In genomic region chr19:55206664-55207500, GRCh38 we compare ENCODE assay signal across 9 cellular contexts. TPM values are rescaled to one million over a fixed set of nuclear protein-coding genes. Genes with fewer than 3 reads are reported as not detected.
A peak's percentile ranks its signal among the peaks of the same experiment; 100 is the strongest.
DNase-seq lines count a peak whose midpoint lies in the region; ATAC-seq, FAIRE-seq and TF ChIP-seq lines count a peak whose summit lies in the region.
"Had no signal": no experiment of that assay in that cellular context is flagged by ENCODE, and none has a peak within 500 bp of the region (broad histone marks: within the 10 kb centered on the region; RNA-seq: fewer than 3 reads in every experiment).

No MANE protein-coding gene starts in this region.

- no peak for TF ChIP-seq CTCF in kidney (IDR thresholded peaks at IDR 0.05; ENCODE audit: borderline replicate concordance, extremely low read depth, insufficient read depth)

- intact Hi-C loops in kidney (cut with DNase I) = no loop called here

- peaks cover 7 to 29% (median 17%) of the 10 kb centered on the region in 10 experiments; a peak in 19 of 20 replicates for H3K4me1 ChIP-seq in BLaER1 treated with 17β-estradiol and CSF1 and Interleukin-3, amounts not matched to agents 10 nM and 100 nM
- H3K4me1 ChIP-seq in HUES48 (ENCODE audit: control insufficient read depth, insufficient read depth, low read length) (0 out of 2 replicates have a peak, but pooled peaks cover 5% of the 10 kb centered on the region), kidney (ENCODE audit: control insufficient read depth in 1 of 2, insufficient read depth in 1 of 2, low read depth in 1 of 2, low read length in 2 of 2) (no peaks in the 10 kb centered on the region)

- peak; percentile 96 for ATAC-seq in SK-N-SH treated with all-trans-retinoic acid at 6 μM for 48 hours
- no peak for ATAC-seq in HG02970 (IDR thresholded peaks at IDR 0.05; ENCODE audit: low FRiP score, unreplicated experiment)
- ATAC-seq in GM18519 (IDR thresholded peaks at IDR 0.05; ENCODE audit: low FRiP score, unreplicated experiment) = no peak

- H3K4me2 ChIP-seq in BLaER1 treated with 17β-estradiol and CSF1 and Interleukin-3, amounts not matched to agents 10 nM and 100 nM = peak overlapping the region; percentile 20 to 97 (median 61)

- DNase-seq in T47D (ENCODE audit: low read depth in 1 of 2, low spot score in 1 of 2) = peak; percentile 69 to 76
- peak; percentile 96 for DNase-seq in kidney
- DNase-seq in stimulated activated CD4-positive, alpha-beta T cell treated with anti-CD3 and anti-CD28 coated beads, Interleukin-1b, Interleukin-23, amount 100 ng/mL, for 24 hours (ENCODE audit: low read depth in 4 of 4, low spot score in 1 of 4) = peak in 3 of 4 experiments; percentile 12 to 44 (median 34)

- no peaks in the 10 kb centered on the region for H4K20me1 ChIP-seq in BLaER1 treated with 17β-estradiol and CSF1 and Interleukin-3, amounts not matched to agents 10 nM and 100 nM

- in situ Hi-C loops in T47D (cut with HindIII; ENCODE audit: low pct_unique_long_range_greater_than_20kb, low sequenced_read_pairs) = no loop called here

- peak overlapping the region in 4 of 11 experiments; percentile 17 to 49 (median 39); a peak in 4 of 22 replicates for H3K9ac ChIP-seq in BLaER1 treated with 17β-estradiol and CSF1 and Interleukin-3, amounts not matched to agents 10 nM and 100 nM
- H3K9ac ChIP-seq in HUES48 (ENCODE audit: low read depth, low read length) (no peak overlapping the region), kidney (ENCODE audit: low read length in 2 of 2) (no peak overlapping the region)

- no peaks in the 10 kb centered on the region for H3K36me3 ChIP-seq in BLaER1 treated with 17β-estradiol and CSF1 and Interleukin-3, amounts not matched to agents 10 nM and 100 nM
- H3K36me3 ChIP-seq in HUES48 (ENCODE audit: control insufficient read depth, insufficient read depth, low read length) = no peaks in the 10 kb centered on the region
- H3K36me3 ChIP-seq in kidney (ENCODE audit: control insufficient read depth in 1 of 2, insufficient read depth in 2 of 2, low read length in 2 of 2) = no peaks in the 10 kb centered on the region

- H3K9me3 ChIP-seq in BLaER1 treated with 17β-estradiol and CSF1 and Interleukin-3, amounts not matched to agents 10 nM and 100 nM (replicated peaks in 1 of 11) = peaks cover under 1 to 4% (median 2%) of the 10 kb centered on the region in 11 experiments; a peak in 18 of 22 replicates
- H3K9me3 ChIP-seq in HUES48 (ENCODE audit: control insufficient read depth, insufficient read depth, low read length) (no peaks in the 10 kb centered on the region), kidney (ENCODE audit: control insufficient read depth in 1 of 2, low read length in 2 of 2) (no peaks in the 10 kb centered on the region)

- peak overlapping the region in 2 of 10 experiments; percentile 28 to 40; a peak in 3 of 20 replicates for H3K4me3 ChIP-seq in BLaER1 treated with 17β-estradiol and CSF1 and Interleukin-3, amounts not matched to agents 10 nM and 100 nM
- H3K4me3 ChIP-seq in HUES48 (ENCODE audit: low read depth, low read length) = peak overlapping the region; percentile 33; the same call in 1 of the 2 replicates
- H3K4me3 ChIP-seq in kidney (ENCODE audit: low read length in 2 of 2) = no peak overlapping the region

- H3K27me3 ChIP-seq in BLaER1 treated with 17β-estradiol and CSF1 and Interleukin-3, amounts not matched to agents 10 nM and 100 nM = no peaks in the 10 kb centered on the region; a peak in 1 of 22 replicates
- no peaks in the 10 kb centered on the region for H3K27me3 ChIP-seq in HUES48 (ENCODE audit: control insufficient read depth, insufficient read depth, low read length)

- H3K27ac ChIP-seq in BLaER1 treated with 17β-estradiol and CSF1 and Interleukin-3, amounts not matched to agents 10 nM and 100 nM = peak overlapping the region in 2 of 11 experiments; percentile 38 to 42; a peak in 3 of 22 replicates
- H3K27ac ChIP-seq in HUES48 (ENCODE audit: low read depth, low read length) (no peak overlapping the region), kidney (ENCODE audit: low read depth in 2 of 2, low read length in 2 of 2) (no peak overlapping the region)

- FAIRE-seq in kidney (lab: Jason Lieb, UNC) = no peak

TF ChIP-seq in SK-N-SH treated with all-trans-retinoic acid at 6 μM for 48 hours, 23 proteins besides CTCF, POLR2A, EP300 and RAD21:
- peak; percentile 25; the same call in 1 of the 2 replicates for TF ChIP-seq TCF4 (CRISPR knock-in tag; IDR thresholded peaks at IDR 0.05; ENCODE audit: borderline replicate concordance)
- no peak for TF ChIP-seq OSR1 (CRISPR knock-in tag; IDR thresholded peaks at IDR 0.05)
- no peak for TF ChIP-seq BACH2 (CRISPR knock-in tag; IDR thresholded peaks at IDR 0.05; ENCODE audit: borderline replicate concordance)
- TF ChIP-seq ESRRG (CRISPR knock-in tag; IDR thresholded peaks at IDR 0.05) = no peak
- TF ChIP-seq ARNTL (CRISPR knock-in tag; IDR thresholded peaks at IDR 0.05; ENCODE audit: borderline replicate concordance, low read depth) = no peak
- TF ChIP-seq, protein P1, sequence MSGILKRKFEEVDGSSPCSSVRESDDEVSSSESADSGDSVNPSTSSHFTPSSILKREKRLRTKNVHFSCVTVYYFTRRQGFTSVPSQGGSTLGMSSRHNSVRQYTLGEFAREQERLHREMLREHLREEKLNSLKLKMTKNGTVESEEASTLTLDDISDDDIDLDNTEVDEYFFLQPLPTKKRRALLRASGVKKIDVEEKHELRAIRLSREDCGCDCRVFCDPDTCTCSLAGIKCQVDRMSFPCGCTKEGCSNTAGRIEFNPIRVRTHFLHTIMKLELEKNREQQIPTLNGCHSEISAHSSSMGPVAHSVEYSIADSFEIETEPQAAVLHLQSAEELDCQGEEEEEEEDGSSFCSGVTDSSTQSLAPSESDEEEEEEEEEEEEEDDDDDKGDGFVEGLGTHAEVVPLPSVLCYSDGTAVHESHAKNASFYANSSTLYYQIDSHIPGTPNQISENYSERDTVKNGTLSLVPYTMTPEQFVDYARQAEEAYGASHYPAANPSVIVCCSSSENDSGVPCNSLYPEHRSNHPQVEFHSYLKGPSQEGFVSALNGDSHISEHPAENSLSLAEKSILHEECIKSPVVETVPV (CRISPR knock-in tag; IDR thresholded peaks at IDR 0.05) = no peak

RNA-seq across cellular contexts. Expression of gene PTPRH, which starts 2.4 kb away (rescaled TPM):
- total RNA-seq in kidney = 2.8 TPM
- not detected for polyA plus RNA-seq in kidney (ENCODE audit: insufficient read depth, low read depth, low replicate concordance)
- total RNA-seq: mononuclear cell had no signal

RNA-seq across cellular contexts. Expression of gene TMEM86B, which starts 21.7 kb away (rescaled TPM):
- 3.3 TPM for total RNA-seq in kidney
- 4.6 TPM for polyA plus RNA-seq in kidney (ENCODE audit: insufficient read depth, low read depth, low replicate concordance)

RNA-seq across cellular contexts. Expression of gene SYT5, which starts 26.8 kb away (rescaled TPM):
- total RNA-seq in kidney = not detected
- polyA plus RNA-seq in kidney (ENCODE audit: insufficient read depth, low read depth, low replicate concordance) = not detected

RNA-seq across cellular contexts. Expression of gene DNAAF3, which starts 40.5 kb away (rescaled TPM):
- total RNA-seq in kidney = 11.4 TPM
- 5.1 TPM for polyA plus RNA-seq in kidney (ENCODE audit: insufficient read depth, low read depth, low replicate concordance)

RNA-seq across cellular contexts. Expression of gene TNNI3, which starts 49.4 kb away (rescaled TPM):
- total RNA-seq in kidney = 0.41 TPM
- 1.7 TPM for polyA plus RNA-seq in kidney (ENCODE audit: insufficient read depth, low read depth, low replicate concordance)
- total RNA-seq: mononuclear cell had no signal

Comparison
In these comparisons a context has a peak if more than half of its experiments do, and no peak if none do; other contexts are left out.
1. DNase-seq: peak in every context shown above with its lines; median percentile 96 in kidney; 72 in T47D; 34 in stimulated activated CD4-positive, alpha-beta T cell treated with anti-CD3 and anti-CD28 coated beads, Interleukin-1b, Interleukin-23, amount 100 ng/mL, for 24 hours.